In genomic region chr22:18157714-18158028, GRCh38 we compare ENCODE assay signal across 15 cellular contexts. TPM values are rescaled to one million over a fixed set of nuclear protein-coding genes. Genes with fewer than 3 reads are reported as not detected.
DNase-seq lines count a peak whose midpoint lies in the region; ATAC-seq, FAIRE-seq and TF ChIP-seq lines count a peak whose summit lies in the region.
"Had no signal": no experiment of that assay in that cellular context is flagged by ENCODE, and none has a peak within 500 bp of the region (broad histone marks: within the 10 kb centered on the region; RNA-seq: fewer than 3 reads in every experiment).

No MANE protein-coding gene starts in this region.

- H3K4me3 ChIP-seq in coronary artery (peak overlapping the region; percentile 8), neuronal stem cell (ENCODE audit: low read length in 2 of 2) (no peak overlapping the region), transverse colon (no peak overlapping the region)
- H3K4me3 ChIP-seq: Peyer's patch had no signal

- H2BK120ac ChIP-seq in neuronal stem cell (ENCODE audit: low read depth, low read length) = no peak overlapping the region

- FAIRE-seq in GM19239 (lab: Jason Lieb, UNC) = no peak
- FAIRE-seq: A204.1 had no signal

- H2BK12ac ChIP-seq in neuronal stem cell (ENCODE audit: low read length) = no peak overlapping the region

- TF ChIP-seq CTCF in activated CD8-positive, alpha-beta T cell treated with anti-CD3 and anti-CD28 coated beads for 36 hours (IDR thresholded peaks at IDR 0.05) = no peak
- no peak for TF ChIP-seq CTCF in coronary artery (IDR thresholded peaks at IDR 0.05)
- no peak for TF ChIP-seq CTCF in transverse colon (IDR thresholded peaks at IDR 0.05)

- H3K27me3 Mint-ChIP-seq in activated CD8-positive, alpha-beta T cell treated with anti-CD3 and anti-CD28 coated beads, Interleukin-2, amount 10 ng/mL, durations not matched to agents 7 days and 5 days (ENCODE audit: low read depth) = no peaks in the 10 kb centered on the region
- no peaks in the 10 kb centered on the region for H3K27me3 Mint-ChIP-seq in activated CD8-positive, alpha-beta T cell treated with anti-CD3 and anti-CD28 coated beads for 36 hours
- H3K27me3 Mint-ChIP-seq: activated naive CD4-positive, alpha-beta T cell treated with anti-CD3 and anti-CD28 coated beads, Interleukin-2, amount 50 U/mL, for 24 hours; central memory CD8-positive, alpha-beta T cell; naive thymus-derived CD4-positive, alpha-beta T cell had no signal

- TF ChIP-seq EP300 in transverse colon (IDR thresholded peaks at IDR 0.05; ENCODE audit: low read depth) = no peak

- H3K4me3 Mint-ChIP-seq in activated CD8-positive, alpha-beta T cell treated with anti-CD3 and anti-CD28 coated beads, Interleukin-2, amount 10 ng/mL, durations not matched to agents 7 days and 5 days = no peak overlapping the region
- H3K4me3 Mint-ChIP-seq in activated CD8-positive, alpha-beta T cell treated with anti-CD3 and anti-CD28 coated beads for 36 hours = no peak overlapping the region
- H3K4me3 Mint-ChIP-seq: activated naive CD4-positive, alpha-beta T cell treated with anti-CD3 and anti-CD28 coated beads, Interleukin-2, amount 50 U/mL, for 24 hours; central memory CD8-positive, alpha-beta T cell; naive thymus-derived CD4-positive, alpha-beta T cell had no signal

- CTCF ChIA-PET in activated CD8-positive, alpha-beta T cell treated with anti-CD3 and anti-CD28 coated beads, Interleukin-2, amount 10 ng/mL, durations not matched to agents 7 days and 5 days (lab: Charles Lee) = no interaction called here
- CTCF ChIA-PET in activated CD8-positive, alpha-beta T cell treated with anti-CD3 and anti-CD28 coated beads for 36 hours (lab: Charles Lee) = interaction anchor here (1.3 kb wide), 2 partner anchors 22 to 82 kb away, joined by 3 to 4 read pairs; no protein-coding TSS in a partner anchor

- H3K23ac ChIP-seq in neuronal stem cell (ENCODE audit: low read depth, low read length, poor library complexity) = no peak overlapping the region

- no peak overlapping the region for H3K14ac ChIP-seq in neuronal stem cell (ENCODE audit: low read length)

- no peak for DNase-seq in activated CD8-positive, alpha-beta T cell treated with anti-CD3 and anti-CD28 coated beads, Interleukin-2, amount 10 ng/mL, durations not matched to agents 7 days and 5 days
- DNase-seq in activated CD8-positive, alpha-beta T cell treated with anti-CD3 and anti-CD28 coated beads for 36 hours = no peak
- no peak for DNase-seq in coronary artery (ENCODE audit: low spot score)
- DNase-seq in neuronal stem cell (ENCODE audit: low spot score) = no peak
- no peak for DNase-seq in transverse colon
- DNase-seq in medulla oblongata (ENCODE audit: extremely low spot score) = no peak
- DNase-seq in GM19239 (ENCODE audit: insufficient read length, low spot score) = no peak
- DNase-seq: activated CD4-positive, CD25-positive, alpha-beta regulatory T cell; activated CD8-positive, alpha-beta memory T cell treated with anti-CD3 and anti-CD28 coated beads, Interleukin-2, amount 50 U/mL, for 4 hours had no signal

- no peak overlapping the region for H2BK15ac ChIP-seq in neuronal stem cell (ENCODE audit: low read length)

- in situ Hi-C loops in transverse colon (cut with MboI; ENCODE audit: low pct_ligation_motif_present in 1 of 4, low pct_unique_long_range_greater_than_20kb in 1 of 4, low sequenced_read_pairs in 3 of 4) = no loop called here

- no peak for TF ChIP-seq POLR2A in transverse colon (IDR thresholded peaks at IDR 0.05)

- H2BK5ac ChIP-seq in neuronal stem cell (ENCODE audit: low read length) = no peak overlapping the region

- POLR2A ChIA-PET in activated CD8-positive, alpha-beta T cell treated with anti-CD3 and anti-CD28 coated beads, Interleukin-2, amount 10 ng/mL, durations not matched to agents 7 days and 5 days (lab: Charles Lee) = no interaction called here
- POLR2A ChIA-PET in activated CD8-positive, alpha-beta T cell treated with anti-CD3 and anti-CD28 coated beads for 36 hours (lab: Charles Lee) = no interaction called here

- WGBS in neuronal stem cell (ENCODE audit: extremely low coverage in 2 of 2, insufficient read length in 2 of 2, insufficient replicate concordance in 1 of 2), 2 donors = no CpG with 5 or more reads among the region's 12 CpGs
- WGBS in transverse colon (ENCODE audit: low coverage in 1 of 2), 2 donors = 82 to 91% methylated on average over 8 to 12 of the region's 12 CpGs

- ATAC-seq in activated CD8-positive, alpha-beta T cell treated with anti-CD3 and anti-CD28 coated beads, Interleukin-2, amount 10 ng/mL, durations not matched to agents 7 days and 5 days = no peak
- no peak for ATAC-seq in activated CD8-positive, alpha-beta T cell treated with anti-CD3 and anti-CD28 coated beads for 36 hours
- no peak for ATAC-seq in GM21360 (IDR thresholded peaks at IDR 0.05; ENCODE audit: unreplicated experiment)
- ATAC-seq: naive thymus-derived CD4-positive, alpha-beta T cell had no signal

- peak overlapping the region; percentile 44 for H2AK5ac ChIP-seq in neuronal stem cell (ENCODE audit: low read depth, low read length)

- peak overlapping the region; percentile 76 for H2AFZ ChIP-seq in neuronal stem cell (ENCODE audit: low read length)

- intact Hi-C loops in activated CD8-positive, alpha-beta T cell treated with anti-CD3 and anti-CD28 coated beads for 36 hours (cut with micrococcal nuclease) = no loop called here
- intact Hi-C loops in transverse colon (cut with DNase I; ENCODE audit: low total_unique reads) = no loop called here

- H3K27ac ChIP-seq in coronary artery = peak overlapping the region in 1 of 2 donors; percentile 55
- H3K27ac ChIP-seq in neuronal stem cell (replicated peaks; ENCODE audit: low read length) = no peak overlapping the region
- H3K27ac ChIP-seq in transverse colon = peak overlapping the region in 3 of 4 donors; percentile 30 to 51 (median 37)

- H4K91ac ChIP-seq in neuronal stem cell (ENCODE audit: low read depth, low read length, poor library complexity) = no peak overlapping the region

- H3K4me2 ChIP-seq in neuronal stem cell (ENCODE audit: insufficient read depth, low read length, poor library complexity, severe bottlenecking) = no peak overlapping the region

- no peaks in the 10 kb centered on the region for H3K9me3 Mint-ChIP-seq in activated CD8-positive, alpha-beta T cell treated with anti-CD3 and anti-CD28 coated beads, Interleukin-2, amount 10 ng/mL, durations not matched to agents 7 days and 5 days (ENCODE audit: insufficient read depth)
- no peaks in the 10 kb centered on the region for H3K9me3 Mint-ChIP-seq in activated CD8-positive, alpha-beta T cell treated with anti-CD3 and anti-CD28 coated beads for 36 hours
- H3K9me3 Mint-ChIP-seq: activated naive CD4-positive, alpha-beta T cell treated with anti-CD3 and anti-CD28 coated beads, Interleukin-2, amount 50 U/mL, for 24 hours; central memory CD8-positive, alpha-beta T cell; naive thymus-derived CD4-positive, alpha-beta T cell had no signal

- H3K4ac ChIP-seq in neuronal stem cell (ENCODE audit: low read length) = no peak overlapping the region

- H3K27me3 ChIP-seq in neuronal stem cell (ENCODE audit: control insufficient read depth in 3 of 3, insufficient read depth in 3 of 3, low read depth in 1 of 3, low read length in 3 of 3) (no peaks in the 10 kb centered on the region), transverse colon (no peaks in the 10 kb centered on the region)
- H3K27me3 ChIP-seq: Peyer's patch had no signal

- peak overlapping the region; percentile 47 for H3K27ac Mint-ChIP-seq in activated CD8-positive, alpha-beta T cell treated with anti-CD3 and anti-CD28 coated beads, Interleukin-2, amount 10 ng/mL, durations not matched to agents 7 days and 5 days
- H3K27ac Mint-ChIP-seq in activated CD8-positive, alpha-beta T cell treated with anti-CD3 and anti-CD28 coated beads for 36 hours = no peak overlapping the region

- no peak overlapping the region for H3K18ac ChIP-seq in neuronal stem cell (ENCODE audit: low read length)

- H3K4me1 ChIP-seq in neuronal stem cell (ENCODE audit: control insufficient read depth in 2 of 2, insufficient read depth in 1 of 2, low read depth in 1 of 2, low read length in 2 of 2) (peaks cover 0 to 5% of the 10 kb centered on the region in 2 donors), transverse colon (peaks cover 0 to 9% (median 2%) of the 10 kb centered on the region in 4 donors)

- no peaks in the 10 kb centered on the region for H3K79me1 ChIP-seq in neuronal stem cell (ENCODE audit: low read depth, low read length)

- H3K4me1 Mint-ChIP-seq in activated CD8-positive, alpha-beta T cell treated with anti-CD3 and anti-CD28 coated beads, Interleukin-2, amount 10 ng/mL, durations not matched to agents 7 days and 5 days (ENCODE audit: low read depth) = peaks cover 30% of the 10 kb centered on the region
- peaks cover 2% of the 10 kb centered on the region for H3K4me1 Mint-ChIP-seq in activated CD8-positive, alpha-beta T cell treated with anti-CD3 and anti-CD28 coated beads for 36 hours (ENCODE audit: low read depth)

- H3K9ac ChIP-seq in neuronal stem cell (ENCODE audit: low read depth, low read length, poor library complexity) = no peak overlapping the region

- peaks cover 46% of the 10 kb centered on the region for H3K36me3 Mint-ChIP-seq in activated CD8-positive, alpha-beta T cell treated with anti-CD3 and anti-CD28 coated beads, Interleukin-2, amount 10 ng/mL, durations not matched to agents 7 days and 5 days (ENCODE audit: low read depth)
- no peaks in the 10 kb centered on the region for H3K36me3 Mint-ChIP-seq in activated CD8-positive, alpha-beta T cell treated with anti-CD3 and anti-CD28 coated beads for 36 hours (ENCODE audit: low read depth)

- no peaks in the 10 kb centered on the region for H3K36me3 ChIP-seq in neuronal stem cell (replicated peaks in 1 of 2; ENCODE audit: control insufficient read depth in 2 of 2, insufficient read depth in 2 of 2, low read length in 2 of 2)
- no peaks in the 10 kb centered on the region for H3K36me3 ChIP-seq in transverse colon
- H3K36me3 ChIP-seq: Peyer's patch had no signal

- no peak overlapping the region for H4K8ac ChIP-seq in neuronal stem cell (ENCODE audit: low read depth, low read length)

- H3K9me3 ChIP-seq in neuronal stem cell (replicated peaks in 1 of 2; ENCODE audit: control insufficient read depth in 2 of 2, insufficient read depth in 1 of 2, low read depth in 1 of 2, low read length in 2 of 2) (no peaks in the 10 kb centered on the region), transverse colon (no peaks in the 10 kb centered on the region)
- H3K9me3 ChIP-seq: Peyer's patch had no signal

RNA-seq across cellular contexts. Expression of gene USP18, which starts 7.7 kb away (rescaled TPM):
- 10 to 100 TPM; 50.0 to 52.5 TPM for total RNA-seq in activated CD8-positive, alpha-beta T cell treated with anti-CD3 and anti-CD28 coated beads, Interleukin-2, amount 10 ng/mL, durations not matched to agents 7 days and 5 days
- total RNA-seq in activated CD8-positive, alpha-beta T cell treated with anti-CD3 and anti-CD28 coated beads for 36 hours = 1 to 10 TPM; 6.4 to 6.6 TPM
- 0.66 TPM for polyA plus RNA-seq in neuronal stem cell (2013, experiment 1 of 2)
- 0.61 TPM for polyA plus RNA-seq in neuronal stem cell (2013, experiment 2 of 2)
- 10 to 100 TPM in 1 of 4 donors, 1 to 10 TPM in 3; 4.2 to 15.3 (median 5.8) TPM for total RNA-seq in transverse colon

RNA-seq across cellular contexts. Expression of gene TUBA8, which starts 47.1 kb away (rescaled TPM):
- 1 to 10 TPM; 1.2 to 1.5 TPM for total RNA-seq in activated CD8-positive, alpha-beta T cell treated with anti-CD3 and anti-CD28 coated beads, Interleukin-2, amount 10 ng/mL, durations not matched to agents 7 days and 5 days
- under 1 TPM; 0.56 to 0.85 TPM for total RNA-seq in activated CD8-positive, alpha-beta T cell treated with anti-CD3 and anti-CD28 coated beads for 36 hours
- 1.3 TPM for polyA plus RNA-seq in neuronal stem cell (2013, experiment 1 of 2)
- polyA plus RNA-seq in neuronal stem cell (2013, experiment 2 of 2) = 1.2 TPM
- total RNA-seq in transverse colon = 1 to 10 TPM in 3 of 4 donors, not detected in 1; 1.4 to 3.0 (median 2.0) TPM
